In the genomic region with DNA sequence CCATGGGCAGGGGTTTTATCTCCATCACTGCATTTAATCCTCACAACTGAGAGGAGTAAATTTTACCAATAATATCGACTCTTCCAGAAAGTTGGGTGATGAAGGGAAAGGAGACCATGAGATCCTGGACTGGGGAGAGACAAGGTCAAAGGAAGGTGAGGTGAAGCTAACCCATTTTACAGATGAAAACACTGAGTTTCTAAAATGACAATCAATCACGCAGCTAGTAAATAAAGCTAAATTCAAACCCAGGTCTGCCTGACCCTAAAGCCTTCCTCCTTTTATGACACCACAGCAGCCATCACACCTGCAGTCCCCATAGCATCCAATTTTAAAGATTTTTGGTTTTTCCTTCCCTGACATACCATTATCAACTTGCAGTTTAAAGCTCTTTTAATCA, we compare ENCODE assay signal across 6 cellular contexts.
"Had no signal": no experiment of that assay in that cellular context is flagged by ENCODE, and none has a peak within 500 bp of the region (broad histone marks: within the 10 kb centered on the region; RNA-seq: fewer than 3 reads in every experiment).

No MANE protein-coding gene starts in this region.

- H3K27ac ChIP-seq: GM23248 had no signal

- H3K4me1 Mint-ChIP-seq: H9 had no signal

- H3K9ac ChIP-seq: GM23248 had no signal

- DNase-seq: GM23248, GOT3, H9, HCEC 1CT, IMR-90, KBM-7 had no signal

- H3K4me3 Mint-ChIP-seq: H9 had no signal

- H2AFZ ChIP-seq: GM23248 had no signal

- H3K9me3 Mint-ChIP-seq: H9 had no signal

- H3K4me3 ChIP-seq: GM23248 had no signal

- H3K27ac Mint-ChIP-seq: H9 had no signal
